ENCODE assay signal across 12 cellular contexts in genomic region chr5:56640763-56641406, GRCh38.
DNase-seq lines count a peak whose midpoint lies in the region; ATAC-seq, FAIRE-seq and TF ChIP-seq lines count a peak whose summit lies in the region.
"Had no signal": no experiment of that assay in that cellular context is flagged by ENCODE, and none has a peak within 500 bp of the region (broad histone marks: within the 10 kb centered on the region; RNA-seq: fewer than 3 reads in every experiment).

No MANE protein-coding gene starts in this region.

- H2AFZ ChIP-seq in OCI-LY3 (ENCODE audit: low read depth, low read length), result no peak overlapping the region
- H2AFZ ChIP-seq in hepatocyte, result no peak overlapping the region

- H3K79me2 ChIP-seq in OCI-LY3 (ENCODE audit: low read length), result no peaks in the 10 kb centered on the region
- no peaks in the 10 kb centered on the region for H3K79me2 ChIP-seq in hepatocyte

- intact Hi-C loops in uterus (cut with DNase I; ENCODE audit: low total_unique reads), result no loop called here

- H3K9me3 Mint-ChIP-seq in CD4-positive, CD25-positive, alpha-beta regulatory T cell, result peaks cover 0 to 4% (median 0%) of the 10 kb centered on the region in 7 donors
- H3K9me3 Mint-ChIP-seq: activated naive CD4-positive, alpha-beta T cell treated with anti-CD3 and anti-CD28 coated beads for 36 hours had no signal

- no peak overlapping the region for H3K4me3 ChIP-seq in CD4-positive, CD25-positive, alpha-beta regulatory T cell (ENCODE audit: low read depth, low read length)
- H3K4me3 ChIP-seq in OCI-LY3 (ENCODE audit: low read length) (no peak overlapping the region), hepatocyte (no peak overlapping the region), uterus (no peak overlapping the region)

- TF ChIP-seq POLR2A in uterus (IDR thresholded peaks at IDR 0.05), result no peak

- H3K36me3 ChIP-seq in CD4-positive, CD25-positive, alpha-beta regulatory T cell (ENCODE audit: control insufficient read depth, insufficient read depth, low read length), result no peaks in the 10 kb centered on the region
- H3K36me3 ChIP-seq in OCI-LY3 (replicated peaks; ENCODE audit: low read depth, low read length) (no peaks in the 10 kb centered on the region), hepatocyte (replicated peaks; ENCODE audit: insufficient read depth, low read depth) (no peaks in the 10 kb centered on the region), uterus (no peaks in the 10 kb centered on the region)

- no peak for DNase-seq in CD4-positive, CD25-positive, alpha-beta regulatory T cell
- no peak for DNase-seq in hepatocyte (ENCODE audit: low spot score)
- DNase-seq in uterus, result no peak
- DNase-seq in urothelium cell line (ENCODE audit: low spot score), result no peak
- DNase-seq in iPS-NIHi11 (ENCODE audit: low spot score), result no peak
- DNase-seq in HuH-7.5 (ENCODE audit: low spot score), result no peak
- DNase-seq: activated naive CD4-positive, alpha-beta T cell treated with anti-CD3 and anti-CD28 coated beads for 36 hours; COR-L47; erythroblast; SW 1271 had no signal

- H3K27me3 ChIP-seq in CD4-positive, CD25-positive, alpha-beta regulatory T cell (ENCODE audit: control insufficient read depth, insufficient read depth, low read length), result no peaks in the 10 kb centered on the region
- H3K27me3 ChIP-seq in OCI-LY3 (ENCODE audit: low read depth, low read length) (no peaks in the 10 kb centered on the region), hepatocyte (no peaks in the 10 kb centered on the region), uterus (no peaks in the 10 kb centered on the region)

- ATAC-seq in CD4-positive, CD25-positive, alpha-beta regulatory T cell (ENCODE audit: low read depth in 2 of 2), result no peak
- ATAC-seq in GM21786 (IDR thresholded peaks at IDR 0.05; ENCODE audit: unreplicated experiment), result peak; percentile 86

- H3K27me3 Mint-ChIP-seq in CD4-positive, CD25-positive, alpha-beta regulatory T cell, result no peaks in the 10 kb centered on the region

- H4K20me1 ChIP-seq in OCI-LY3 (ENCODE audit: insufficient read depth, low read length) (no peaks in the 10 kb centered on the region), hepatocyte (ENCODE audit: insufficient read depth, poor library complexity, severe bottlenecking) (no peaks in the 10 kb centered on the region)

- 87% methylated on average over 3 of the region's 3 CpGs for WGBS in hepatocyte (ENCODE audit: low lambda C conversion rate, missing lambda C conversion rate)

- no peak overlapping the region for H3K27ac ChIP-seq in CD4-positive, CD25-positive, alpha-beta regulatory T cell (ENCODE audit: insufficient read depth, low read length, poor library complexity, severe bottlenecking)
- H3K27ac ChIP-seq in OCI-LY3 (ENCODE audit: low read length) (no peak overlapping the region), hepatocyte (peak overlapping the region; percentile 84), uterus (no peak overlapping the region)

- no peaks in the 10 kb centered on the region for H3K9me3 ChIP-seq in CD4-positive, CD25-positive, alpha-beta regulatory T cell (ENCODE audit: control insufficient read depth in 2 of 2, low read length in 2 of 2)
- H3K9me3 ChIP-seq in OCI-LY3 (ENCODE audit: insufficient read depth, low read length), result no peaks in the 10 kb centered on the region
- no peaks in the 10 kb centered on the region for H3K9me3 ChIP-seq in hepatocyte (ENCODE audit: low read depth)
- no peaks in the 10 kb centered on the region for H3K9me3 ChIP-seq in uterus

- no peaks in the 10 kb centered on the region for H3K9me2 ChIP-seq in hepatocyte (replicated peaks; ENCODE audit: insufficient read depth)

- no peak overlapping the region for H3K4me3 Mint-ChIP-seq in CD4-positive, CD25-positive, alpha-beta regulatory T cell
- H3K4me3 Mint-ChIP-seq: activated naive CD4-positive, alpha-beta T cell treated with anti-CD3 and anti-CD28 coated beads for 36 hours had no signal

- peaks cover 3% of the 10 kb centered on the region for H3K36me3 Mint-ChIP-seq in CD4-positive, CD25-positive, alpha-beta regulatory T cell

- H3K4me1 ChIP-seq in CD4-positive, CD25-positive, alpha-beta regulatory T cell (ENCODE audit: control insufficient read depth, insufficient read depth, low read length, poor library complexity, severe bottlenecking), result no peaks in the 10 kb centered on the region
- H3K4me1 ChIP-seq in OCI-LY3 (ENCODE audit: low read length) (peaks cover 33% of the 10 kb centered on the region), hepatocyte (ENCODE audit: insufficient read depth) (peaks cover 44% of the 10 kb centered on the region), uterus (no peaks in the 10 kb centered on the region)

- no peak overlapping the region for H3K9ac ChIP-seq in OCI-LY3 (ENCODE audit: low read length)

- TF ChIP-seq CTCF in OCI-LY3 (IDR thresholded peaks at IDR 0.05; ENCODE audit: low read depth, low read length) (no peak), hepatocyte (IDR thresholded peaks at IDR 0.05; ENCODE audit: poor library complexity) (no peak), uterus (IDR thresholded peaks at IDR 0.05) (no peak)

- H3K4me1 Mint-ChIP-seq in CD4-positive, CD25-positive, alpha-beta regulatory T cell, result peaks cover 0 to 31% (median 16%) of the 10 kb centered on the region in 4 donors

- no peak for FAIRE-seq in urothelium cell line (lab: Jason Lieb, UNC)

- H3K27ac Mint-ChIP-seq in CD4-positive, CD25-positive, alpha-beta regulatory T cell, result peak overlapping the region; percentile 5 to 96 (median 32)
- H3K27ac Mint-ChIP-seq: activated naive CD4-positive, alpha-beta T cell treated with anti-CD3 and anti-CD28 coated beads for 36 hours had no signal

- peak overlapping the region; percentile 42 for H3K4me2 ChIP-seq in OCI-LY3 (ENCODE audit: low read length)
- no peak overlapping the region for H3K4me2 ChIP-seq in hepatocyte
